ENCODE assay signal across 2 cellular contexts in genomic region chr11:33373636-33374035, GRCh38.
TF ChIP-seq lines count a peak whose summit lies in the region.

No MANE protein-coding gene starts in this region.

TF ChIP-seq in IMR-90, 13 proteins besides CTCF, POLR2A, EP300 and RAD21:
- TF ChIP-seq CHD1 (IDR thresholded peaks at IDR 0.05; ENCODE audit: low read depth, low read length) (no peak), FOS (IDR thresholded peaks at IDR 0.05; ENCODE audit: low read depth, low read length) (no peak), RFX5 (IDR thresholded peaks at IDR 0.05; ENCODE audit: low read depth, low read length) (no peak), RCOR1 (IDR thresholded peaks at IDR 0.05; ENCODE audit: insufficient replicate concordance, low read length) (no peak), BHLHE40 (IDR thresholded peaks at IDR 0.05; ENCODE audit: low read depth, low read length) (no peak), MAFK (IDR thresholded peaks at IDR 0.05; ENCODE audit: low read depth, low read length) (no peak), SMC3 (IDR thresholded peaks at IDR 0.05; ENCODE audit: low read depth, low read length) (no peak), MAZ (IDR thresholded peaks at IDR 0.05; ENCODE audit: borderline replicate concordance, low read depth, low read length) (no peak), CEBPB (IDR thresholded peaks at IDR 0.05; ENCODE audit: low read depth, low read length) (no peak), MXI1 (IDR thresholded peaks at IDR 0.05; ENCODE audit: borderline replicate concordance, low read depth, low read length) (no peak), NFE2L2 (IDR thresholded peaks at IDR 0.05; ENCODE audit: low read depth, low read length) (no peak)
- TF ChIP-seq, protein P1, sequence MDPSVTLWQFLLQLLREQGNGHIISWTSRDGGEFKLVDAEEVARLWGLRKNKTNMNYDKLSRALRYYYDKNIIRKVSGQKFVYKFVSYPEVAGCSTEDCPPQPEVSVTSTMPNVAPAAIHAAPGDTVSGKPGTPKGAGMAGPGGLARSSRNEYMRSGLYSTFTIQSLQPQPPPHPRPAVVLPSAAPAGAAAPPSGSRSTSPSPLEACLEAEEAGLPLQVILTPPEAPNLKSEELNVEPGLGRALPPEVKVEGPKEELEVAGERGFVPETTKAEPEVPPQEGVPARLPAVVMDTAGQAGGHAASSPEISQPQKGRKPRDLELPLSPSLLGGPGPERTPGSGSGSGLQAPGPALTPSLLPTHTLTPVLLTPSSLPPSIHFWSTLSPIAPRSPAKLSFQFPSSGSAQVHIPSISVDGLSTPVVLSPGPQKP (IDR thresholded peaks at IDR 0.05; ENCODE audit: borderline replicate concordance, low read depth, low read length), result no peak
TF ChIP-seq in IMR-90: peak in this region for 0.

TF ChIP-seq in H1, 55 proteins besides CTCF, POLR2A, EP300 and RAD21:
- TF ChIP-seq CTBP2 (IDR thresholded peaks at IDR 0.05; ENCODE audit: borderline replicate concordance, insufficient read depth, insufficient read length, low read length) (no peak), RFX5 (IDR thresholded peaks at IDR 0.05; ENCODE audit: borderline replicate concordance, low read depth, low read length) (no peak), POU5F1 (IDR thresholded peaks at IDR 0.05; ENCODE audit: low read depth, low read length) (no peak), JUND (IDR thresholded peaks at IDR 0.05; ENCODE audit: low read length) (no peak), CHD7 (IDR thresholded peaks at IDR 0.05; ENCODE audit: insufficient replicate concordance, low read length) (no peak), GABPA (IDR thresholded peaks at IDR 0.05; ENCODE audit: borderline replicate concordance, insufficient read depth, low read length) (no peak), POLR2AphosphoS5 (IDR thresholded peaks at IDR 0.05; ENCODE audit: low read depth, low read length) (no peak), SP4 (IDR thresholded peaks at IDR 0.05; ENCODE audit: low read length) (no peak), MAX (IDR thresholded peaks at IDR 0.05) (no peak), KDM4A (IDR thresholded peaks at IDR 0.05; ENCODE audit: low read depth, low read length, severe bottlenecking) (no peak), TEAD4 (IDR thresholded peaks at IDR 0.05; ENCODE audit: low read depth, low read length) (no peak), KDM5A (IDR thresholded peaks at IDR 0.05; ENCODE audit: low read length) (no peak), JUN (IDR thresholded peaks at IDR 0.05; ENCODE audit: low read depth, low read length) (no peak), SRF (IDR thresholded peaks at IDR 0.05; ENCODE audit: low read depth, low read length) (no peak), TAF7 (optimal IDR thresholded peaks at IDR 0.05; ENCODE audit: borderline replicate concordance, low read depth, low read length) (no peak), E2F6 (IDR thresholded peaks at IDR 0.05) (no peak), CEBPB (IDR thresholded peaks at IDR 0.05; ENCODE audit: low read depth, low read length) (no peak), RNF2 (IDR thresholded peaks at IDR 0.05; ENCODE audit: borderline replicate concordance, low read depth, low read length, missing control alignments, poor library complexity, severe bottlenecking) (no peak), SP2 (IDR thresholded peaks at IDR 0.05; ENCODE audit: low read length) (no peak)
